11 cellular contexts compared by ENCODE assay signal in genomic region chr15:65836665-65837064, GRCh38.
DNase-seq lines count a peak whose midpoint lies in the region; ATAC-seq and TF ChIP-seq lines count a peak whose summit lies in the region.
"Had no signal": no experiment of that assay in that cellular context is flagged by ENCODE, and none has a peak within 500 bp of the region (broad histone marks: within the 10 kb centered on the region; RNA-seq: fewer than 3 reads in every experiment).

No MANE protein-coding gene starts in this region.

- TF ChIP-seq CTCF in brain microvascular endothelial cell (IDR thresholded peaks at IDR 0.05; ENCODE audit: low read depth, low read length, missing control alignments): peak; percentile 15
- peak; percentile 40 for TF ChIP-seq CTCF in retinal pigment epithelial cell (conservative IDR thresholded peaks at IDR 0.05; ENCODE audit: low read depth, low read length)

- no peaks in the 10 kb centered on the region for H3K36me3 ChIP-seq in brain microvascular endothelial cell (replicated peaks)

- H3K4me3 ChIP-seq in brain microvascular endothelial cell (ENCODE audit: low read depth, low read length): no peak overlapping the region
- H3K4me3 ChIP-seq in retinal pigment epithelial cell (ENCODE audit: low read length): no peak overlapping the region
- H3K4me3 ChIP-seq: testis had no signal

- TF ChIP-seq EP300 in Ishikawa (IDR thresholded peaks at IDR 0.05; ENCODE audit: borderline replicate concordance): no peak

- H3K27me3 ChIP-seq in brain microvascular endothelial cell (replicated peaks): no peaks in the 10 kb centered on the region
- H3K27me3 ChIP-seq: testis had no signal

- H3K27ac ChIP-seq in brain microvascular endothelial cell: no peak overlapping the region

- in situ Hi-C loops in brain microvascular endothelial cell (cut with HindIII; ENCODE audit: low pct_ligation_motif_present, low sequenced_read_pairs): no loop called here

- DNase-seq in NCI-H82 (lab: John Stamatoyannopoulos, UW) (peak; percentile 6), NCI-H82 treated with DMSO at 0.1 percent for 48 hours (lab: John Stamatoyannopoulos, UW; ENCODE audit: unreplicated experiment) (no peak), brain microvascular endothelial cell (no peak), retinal pigment epithelial cell (ENCODE audit: low read depth) (no peak), NCI-H446 treated with DMSO at 0.1 percent for 48 hours (lab: John Stamatoyannopoulos, UW) (no peak)
- DNase-seq: GOT3, SIG-M5, testis had no signal

- TF ChIP-seq RAD21 in Ishikawa (IDR thresholded peaks at IDR 0.05; ENCODE audit: low read depth): peak; percentile 48; the same call in 1 of the 2 replicates

- no peak for ATAC-seq in GM18502 (IDR thresholded peaks at IDR 0.05; ENCODE audit: poor library complexity, unreplicated experiment)
- ATAC-seq in HG02852 (IDR thresholded peaks at IDR 0.05; ENCODE audit: unreplicated experiment): no peak

TF ChIP-seq in Ishikawa, 13 proteins besides CTCF, POLR2A, EP300 and RAD21:
- no peak for TF ChIP-seq REST (IDR thresholded peaks at IDR 0.05; ENCODE audit: low read depth)
- TF ChIP-seq CREB1 (IDR thresholded peaks at IDR 0.05; ENCODE audit: low read depth): no peak
- TF ChIP-seq CEBPB (IDR thresholded peaks at IDR 0.05): no peak
- TF ChIP-seq TCF12 (IDR thresholded peaks at IDR 0.05; ENCODE audit: low read depth): no peak
- no peak for TF ChIP-seq NFIC (IDR thresholded peaks at IDR 0.05)
- no peak for TF ChIP-seq FOXM1 (IDR thresholded peaks at IDR 0.05; ENCODE audit: borderline replicate concordance, low read depth)
- no peak for TF ChIP-seq TEAD4 (IDR thresholded peaks at IDR 0.05)
